ENCODE assay signal across 13 cellular contexts in the genomic region with DNA sequence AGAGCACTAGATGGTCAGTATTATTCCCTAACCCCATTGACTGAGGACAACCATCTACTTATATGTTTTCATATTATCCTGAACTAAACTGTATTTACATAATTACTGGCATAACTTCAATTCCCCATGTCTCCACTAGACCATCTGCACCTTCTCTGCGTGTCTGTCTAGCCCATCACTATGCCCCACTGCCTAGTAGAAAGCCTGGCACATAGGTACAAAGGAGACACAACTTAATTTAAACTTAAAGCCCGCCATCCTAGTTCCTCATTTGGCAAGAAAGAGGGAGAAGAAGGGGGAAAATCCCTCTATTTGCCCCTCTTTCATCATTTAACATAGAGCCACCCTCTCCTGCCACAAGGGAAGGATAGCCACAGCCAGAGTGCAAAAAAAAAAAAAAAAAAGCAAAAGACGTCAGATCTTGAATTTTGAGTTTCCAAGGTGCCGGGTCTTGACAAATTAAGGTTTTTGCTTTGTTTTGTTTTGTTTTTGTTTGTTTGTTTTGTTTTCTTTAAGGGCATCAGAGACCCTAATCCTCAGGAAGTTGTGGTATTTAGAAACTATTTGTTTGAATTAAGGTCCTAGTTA. TPM values are rescaled to one million over a fixed set of nuclear protein-coding genes. Genes with fewer than 3 reads are reported as not detected.
A peak's percentile ranks its signal among the peaks of the same experiment; 100 is the strongest.
DNase-seq lines count a peak whose midpoint lies in the region; ATAC-seq and TF ChIP-seq lines count a peak whose summit lies in the region.
"Had no signal": no experiment of that assay in that cellular context is flagged by ENCODE, and none has a peak within 500 bp of the region (broad histone marks: within the 10 kb centered on the region; RNA-seq: fewer than 3 reads in every experiment).

No MANE protein-coding gene starts in this region.

- TF ChIP-seq CTCF in heart left ventricle (IDR thresholded peaks at IDR 0.05) (peak in 1 of 12 donors; percentile 15), cardiac fibroblast (IDR thresholded peaks at IDR 0.05; ENCODE audit: low read depth, low read length) (peak; percentile 6), endodermal cell (conservative IDR thresholded peaks at IDR 0.05) (no peak)

- H3K4me3 ChIP-seq in heart left ventricle, result peak overlapping the region; percentile 40 to 72 (median 64)
- H3K4me3 ChIP-seq in cardiac fibroblast (replicated peaks in 1 of 2; ENCODE audit: low read depth in 2 of 2, low read length in 2 of 2), result peak overlapping the region in 1 of 2 donors; percentile 65
- peak overlapping the region; percentile 60 to 62 for H3K4me3 ChIP-seq in muscle layer of duodenum (ENCODE audit: low read depth in 1 of 2, low read length in 2 of 2)
- peak overlapping the region; percentile 49 for H3K4me3 ChIP-seq in urinary bladder (ENCODE audit: low read depth, low read length)
- H3K4me3 ChIP-seq in endodermal cell (ENCODE audit: low read length), result no peak overlapping the region

- H3K27me3 Mint-ChIP-seq in activated CD4-positive, alpha-beta memory T cell treated with anti-CD3 and anti-CD28 coated beads for 36 hours, result peaks cover 3% of the 10 kb centered on the region
- no peaks in the 10 kb centered on the region for H3K27me3 Mint-ChIP-seq in endodermal cell (ENCODE audit: insufficient read depth)
- H3K27me3 Mint-ChIP-seq: naive thymus-derived CD8-positive, alpha-beta T cell had no signal

- ATAC-seq in heart left ventricle, result no peak
- ATAC-seq: effector memory CD8-positive, alpha-beta T cell had no signal

- H3K9me3 ChIP-seq in heart left ventricle (no peaks in the 10 kb centered on the region), muscle layer of duodenum (ENCODE audit: control insufficient read depth in 1 of 2, low read length in 2 of 2) (no peaks in the 10 kb centered on the region), endodermal cell (ENCODE audit: control insufficient read depth, low read length) (no peaks in the 10 kb centered on the region)

- H3K27ac ChIP-seq in heart left ventricle (peak overlapping the region; percentile 82 to 96 (median 92)), muscle layer of duodenum (ENCODE audit: low read length) (peak overlapping the region; percentile 78), urinary bladder (ENCODE audit: low read depth) (peak overlapping the region; percentile 64), endodermal cell (ENCODE audit: low read depth, low read length) (no peak overlapping the region)

- no peak overlapping the region for H3K9ac ChIP-seq in endodermal cell (ENCODE audit: extremely low read depth, low read length, poor library complexity, severe bottlenecking)

- POLR2A ChIA-PET in activated CD4-positive, alpha-beta memory T cell treated with anti-CD3 and anti-CD28 coated beads for 36 hours (lab: Charles Lee), result no interaction called here

- 45 to 61% (median 53%) methylated on average over 4 of the region's 4 CpGs for WGBS in heart left ventricle, 4 donors
- 69% methylated on average over 4 of the region's 4 CpGs for WGBS in urinary bladder
- WGBS in endodermal cell (ENCODE audit: insufficient coverage in 1 of 2, insufficient read length in 1 of 2), 2 experiments, result 82 to 96% methylated on average over 2 to 4 of the region's 4 CpGs

- H3K9me3 Mint-ChIP-seq in activated CD4-positive, alpha-beta memory T cell treated with anti-CD3 and anti-CD28 coated beads for 36 hours, result no peaks in the 10 kb centered on the region
- no peaks in the 10 kb centered on the region for H3K9me3 Mint-ChIP-seq in endodermal cell
- H3K9me3 Mint-ChIP-seq: effector memory CD8-positive, alpha-beta T cell; naive thymus-derived CD8-positive, alpha-beta T cell had no signal

- H3K4me1 ChIP-seq in heart left ventricle, result peaks cover 5 to 86% (median 71%) of the 10 kb centered on the region in 12 donors
- peaks cover 5 to 53% of the 10 kb centered on the region in 2 donors for H3K4me1 ChIP-seq in muscle layer of duodenum (ENCODE audit: control insufficient read depth in 1 of 2, insufficient read depth in 2 of 2, low read length in 2 of 2)
- no peaks in the 10 kb centered on the region for H3K4me1 ChIP-seq in urinary bladder (ENCODE audit: insufficient read depth)
- H3K4me1 ChIP-seq in endodermal cell (ENCODE audit: control insufficient read depth, insufficient read depth, low read length), result no peaks in the 10 kb centered on the region

- H3K4me3 Mint-ChIP-seq in activated CD4-positive, alpha-beta memory T cell treated with anti-CD3 and anti-CD28 coated beads for 36 hours, result no peak overlapping the region
- no peak overlapping the region for H3K4me3 Mint-ChIP-seq in endodermal cell
- H3K4me3 Mint-ChIP-seq: effector memory CD8-positive, alpha-beta T cell had no signal

- H3K36me3 ChIP-seq in heart left ventricle, result peaks cover 0 to under 1% (median 0%) of the 10 kb centered on the region in 9 donors
- H3K36me3 ChIP-seq in muscle layer of duodenum (ENCODE audit: control insufficient read depth in 1 of 2, insufficient read depth in 2 of 2, low read length in 2 of 2), result no peaks in the 10 kb centered on the region
- no peaks in the 10 kb centered on the region for H3K36me3 ChIP-seq in urinary bladder (ENCODE audit: insufficient read depth)
- H3K36me3 ChIP-seq in endodermal cell (ENCODE audit: control insufficient read depth, insufficient read depth, low read length), result no peaks in the 10 kb centered on the region

- no peaks in the 10 kb centered on the region for H3K27me3 ChIP-seq in heart left ventricle
- H3K27me3 ChIP-seq in muscle layer of duodenum (ENCODE audit: low read depth, low read length), result no peaks in the 10 kb centered on the region
- no peaks in the 10 kb centered on the region for H3K27me3 ChIP-seq in endodermal cell (ENCODE audit: control insufficient read depth, insufficient read depth, low read length, poor library complexity, severe bottlenecking)

- peaks cover 11% of the 10 kb centered on the region for H3K4me1 Mint-ChIP-seq in activated CD4-positive, alpha-beta memory T cell treated with anti-CD3 and anti-CD28 coated beads for 36 hours (ENCODE audit: low read depth)
- peaks cover 28% of the 10 kb centered on the region for H3K4me1 Mint-ChIP-seq in endodermal cell

- DNase-seq in heart left ventricle (no peak), cardiac septum (ENCODE audit: low spot score) (no peak), cardiac fibroblast (ENCODE audit: low read depth in 2 of 2) (no peak), endodermal cell (no peak)
- no peak for DNase-seq in activated CD4-positive, alpha-beta memory T cell treated with anti-CD3 and anti-CD28 coated beads for 36 hours
- DNase-seq in stimulated activated CD4-positive, alpha-beta T cell treated with anti-CD3 and anti-CD28 coated beads, Interleukin-15, amount 100 ng/mL, for 24 hours, result no peak
- DNase-seq: activated CD8-positive, alpha-beta memory T cell treated with anti-CD3 and anti-CD28 coated beads, Interleukin-2, amount 50 U/mL, for 4 hours; DMS79; effector memory CD8-positive, alpha-beta T cell; naive thymus-derived CD8-positive, alpha-beta T cell; NCI-H2171 had no signal

- CTCF ChIA-PET in activated CD4-positive, alpha-beta memory T cell treated with anti-CD3 and anti-CD28 coated beads for 36 hours (lab: Charles Lee), result no interaction called here

- no peak overlapping the region for H3K27ac Mint-ChIP-seq in activated CD4-positive, alpha-beta memory T cell treated with anti-CD3 and anti-CD28 coated beads for 36 hours
- H3K27ac Mint-ChIP-seq in endodermal cell, result no peak overlapping the region
- H3K27ac Mint-ChIP-seq: effector memory CD8-positive, alpha-beta T cell had no signal

- intact Hi-C loops in heart left ventricle (cut with DNase I), result no loop called here
- intact Hi-C loops in cardiac septum (cut with DNase I), result no loop called here
- intact Hi-C loops in activated CD4-positive, alpha-beta memory T cell treated with anti-CD3 and anti-CD28 coated beads for 36 hours (cut with micrococcal nuclease), result no loop called here

- H3K36me3 Mint-ChIP-seq in activated CD4-positive, alpha-beta memory T cell treated with anti-CD3 and anti-CD28 coated beads for 36 hours, result no peaks in the 10 kb centered on the region
- H3K36me3 Mint-ChIP-seq in endodermal cell (ENCODE audit: low read depth), result no peaks in the 10 kb centered on the region

- no peak for TF ChIP-seq POLR2A in heart left ventricle (IDR thresholded peaks at IDR 0.05)

RNA-seq across cellular contexts. Expression of gene PKIG, which starts 1.8 kb away (rescaled TPM):
- total RNA-seq in heart left ventricle, result 100 to 1,000 TPM; 156 to 286 (median 200) TPM
- 100 to 1,000 TPM; 155 to 213 TPM for polyA plus RNA-seq in heart left ventricle
- total RNA-seq in cardiac septum, result 274 TPM
- total RNA-seq in urinary bladder, result 65.1 TPM
- 277 TPM for polyA plus RNA-seq in urinary bladder
- 1 to 10 TPM; 2.9 to 4.1 TPM for total RNA-seq in activated CD4-positive, alpha-beta memory T cell treated with anti-CD3 and anti-CD28 coated beads for 36 hours
- 10 to 100 TPM; 61.5 to 77.6 TPM for total RNA-seq in endodermal cell
- polyA plus RNA-seq in endodermal cell (2013, experiment 1 of 2), result 59.0 TPM
- 64.1 TPM for polyA plus RNA-seq in endodermal cell (2013, experiment 2 of 2)

Comparison
In these comparisons a context has a peak if more than half of its experiments do, and no peak if none do; other contexts are left out.
1. RNA of gene PKIG, which starts 1.8 kb away (total RNA-seq): 274 TPM in cardiac septum (single experiment), 156 to 286 TPM in heart left ventricle, 61.5 to 77.6 TPM in endodermal cell and 65.1 TPM in urinary bladder (single experiment); 2.9 to 4.1 TPM in activated CD4-positive, alpha-beta memory T cell treated with anti-CD3 and anti-CD28 coated beads for 36 hours; every median in the first group is over 10 times any median in the second.